ENCODE assay signal across 19 cellular contexts in genomic region chr16:71297252-71297651, GRCh38. TPM values are rescaled to one million over a fixed set of nuclear protein-coding genes. Genes with fewer than 3 reads are reported as not detected.
A peak's percentile ranks its signal among the peaks of the same experiment; 100 is the strongest.
DNase-seq lines count a peak whose midpoint lies in the region; ATAC-seq, FAIRE-seq and TF ChIP-seq lines count a peak whose summit lies in the region.
"Had no signal": no experiment of that assay in that cellular context is flagged by ENCODE, and none has a peak within 500 bp of the region (broad histone marks: within the 10 kb centered on the region; RNA-seq: fewer than 3 reads in every experiment).

No MANE protein-coding gene starts in this region.

- no peak overlapping the region for H3K56ac ChIP-seq in IMR-90 (ENCODE audit: extremely low read depth, insufficient read depth, low read length)

- H3K27me3 ChIP-seq in IMR-90 (ENCODE audit: control insufficient read depth, insufficient read depth, low read length), result no peaks in the 10 kb centered on the region
- H3K27me3 ChIP-seq in K562 (ENCODE audit: control insufficient read depth in 2 of 2, insufficient read depth in 2 of 2, low read length in 2 of 2), result peaks cover 0 to 19% of the 10 kb centered on the region in 2 experiments; a peak in 2 of 5 replicates
- H3K27me3 ChIP-seq in right lobe of liver, result no peaks in the 10 kb centered on the region
- peaks cover 0 to 2% of the 10 kb centered on the region in 2 donors for H3K27me3 ChIP-seq in small intestine (ENCODE audit: control insufficient read depth in 2 of 2, insufficient read depth in 2 of 2, low read length in 2 of 2)
- H3K27me3 ChIP-seq: Peyer's patch had no signal

- no peaks in the 10 kb centered on the region for H3K9me3 ChIP-seq in IMR-90 (ENCODE audit: control insufficient read depth, insufficient read depth, low read length)
- H3K9me3 ChIP-seq in K562 (replicated peaks; ENCODE audit: control insufficient read depth, insufficient read depth, low read depth, low read length), result no peaks in the 10 kb centered on the region
- no peaks in the 10 kb centered on the region for H3K9me3 ChIP-seq in right lobe of liver
- no peaks in the 10 kb centered on the region for H3K9me3 ChIP-seq in small intestine (ENCODE audit: control insufficient read depth, low read depth)
- H3K9me3 ChIP-seq: Caco-2, Peyer's patch had no signal

- H3K9me1 ChIP-seq in IMR-90 (ENCODE audit: insufficient read depth, low read length) (no peaks in the 10 kb centered on the region), K562 (ENCODE audit: control insufficient read depth, insufficient read depth, low read length) (no peaks in the 10 kb centered on the region)

- no peak overlapping the region for H3K4ac ChIP-seq in IMR-90 (ENCODE audit: low read depth, low read length)

- H2AK5ac ChIP-seq in IMR-90 (ENCODE audit: low read depth, low read length), result no peak overlapping the region

- H3K79me2 ChIP-seq in K562 (ENCODE audit: control insufficient read depth, insufficient read depth, low read length), result no peaks in the 10 kb centered on the region

- no peak overlapping the region for H4K5ac ChIP-seq in IMR-90 (ENCODE audit: low read depth, low read length)

- H3K23ac ChIP-seq in IMR-90 (ENCODE audit: low read depth, low read length), result no peak overlapping the region

- no peaks in the 10 kb centered on the region for H4K20me1 ChIP-seq in IMR-90 (ENCODE audit: insufficient read depth, low read length)
- H4K20me1 ChIP-seq in K562 (replicated peaks; ENCODE audit: control insufficient read depth, insufficient read depth, low read length), result no peaks in the 10 kb centered on the region

- no CpG with 5 or more reads among the region's 2 CpGs for WGBS in IMR-90 (ENCODE audit: extremely low coverage in 2 of 2, insufficient read length in 1 of 2), 2 experiments
- WGBS in K562 (ENCODE audit: insufficient coverage, low coverage, missing lambda C conversion rate), result 0% methylated on average over 2 of the region's 2 CpGs
- WGBS in right lobe of liver (ENCODE audit: insufficient coverage, low coverage, low lambda C conversion rate, missing lambda C conversion rate), result 47% methylated on average over 2 of the region's 2 CpGs
- 41 to 57% (median 55%) methylated on average over 2 of the region's 2 CpGs for WGBS in small intestine, 3 donors

- no peak overlapping the region for H2BK5ac ChIP-seq in IMR-90 (ENCODE audit: low read depth, low read length, poor library complexity, severe bottlenecking)

- TF ChIP-seq POLR2A in IMR-90 (IDR thresholded peaks at IDR 0.05; ENCODE audit: low read depth, low read length) (no peak), K562 (conservative IDR thresholded peaks at IDR 0.05) (no peak), right lobe of liver (IDR thresholded peaks at IDR 0.05) (no peak)

- intact Hi-C loops in IMR-90 (cut with micrococcal nuclease), result no loop called here
- intact Hi-C loops in K562 (cut with micrococcal nuclease), result no loop called here
- intact Hi-C loops in right lobe of liver (cut with DNase I), result no loop called here

- no peak for TF ChIP-seq EP300 in K562 (IDR thresholded peaks at IDR 0.05; ENCODE audit: low read length)

- H3K4me3 ChIP-seq in IMR-90 (ENCODE audit: insufficient read depth, low read depth, low read length) (no peak overlapping the region), K562 (no peak overlapping the region), right lobe of liver (no peak overlapping the region), small intestine (ENCODE audit: low read depth in 1 of 2, low read length in 2 of 2) (no peak overlapping the region)
- H3K4me3 ChIP-seq: Peyer's patch had no signal

- no peak overlapping the region for H2AK9ac ChIP-seq in IMR-90 (replicated peaks; ENCODE audit: low read depth, low read length, poor library complexity)

- no peak overlapping the region for H3K18ac ChIP-seq in IMR-90 (ENCODE audit: low read depth, low read length)

- TF ChIP-seq CTCF in IMR-90 (conservative IDR thresholded peaks at IDR 0.05; ENCODE audit: low read depth, low read length), result no peak
- no peak for TF ChIP-seq CTCF in K562 (IDR thresholded peaks at IDR 0.05 in 2 of 3, conservative IDR thresholded peaks at IDR 0.05 in 1 of 3; ENCODE audit: insufficient read depth in 2 of 3, low read depth in 1 of 3, low read length in 3 of 3)
- no peak for TF ChIP-seq CTCF in right lobe of liver (IDR thresholded peaks at IDR 0.05)

- dilution Hi-C loops in IMR-90 (cut with HindIII; ENCODE audit: low sequenced_read_pairs, unreplicated experiment), result no loop called here

- H3K4me1 ChIP-seq in IMR-90 (ENCODE audit: control insufficient read depth, insufficient read depth, low read length) (no peaks in the 10 kb centered on the region), K562 (replicated peaks in 1 of 2; ENCODE audit: control insufficient read depth in 2 of 2, insufficient read depth in 2 of 2, low read length in 2 of 2) (no peaks in the 10 kb centered on the region), right lobe of liver (peaks cover 0 to 9% (median 0%) of the 10 kb centered on the region in 4 donors), small intestine (ENCODE audit: control insufficient read depth in 2 of 2, insufficient read depth in 1 of 2, low read depth in 1 of 2, low read length in 1 of 2) (no peaks in the 10 kb centered on the region)
- H3K4me1 ChIP-seq: Caco-2, Peyer's patch had no signal

- ATAC-seq in IMR-90 (ENCODE audit: low read depth) (no peak), K562 (no peak), right lobe of liver (no peak)
- ATAC-seq: SK-N-SH treated with all-trans-retinoic acid at 6 μM for 48 hours had no signal

- FAIRE-seq in K562 (lab: Jason Lieb, UNC) (no peak), small intestine (lab: Jason Lieb, UNC) (no peak)

- in situ Hi-C loops in IMR-90 (cut with MboI; ENCODE audit: low sequenced_read_pairs), result loop anchor here (25.0 kb wide), 1 partner anchor 510 kb away; no protein-coding TSS in a partner anchor
- in situ Hi-C loops in K562 (cut with MboI), result no loop called here

- H3K36me3 ChIP-seq in IMR-90 (ENCODE audit: control insufficient read depth, insufficient read depth, low read length) (no peaks in the 10 kb centered on the region), K562 (ENCODE audit: control insufficient read depth, insufficient read depth, low read length) (no peaks in the 10 kb centered on the region), right lobe of liver (no peaks in the 10 kb centered on the region), small intestine (ENCODE audit: control insufficient read depth in 2 of 2, insufficient read depth in 2 of 2, low read length in 2 of 2) (no peaks in the 10 kb centered on the region)
- H3K36me3 ChIP-seq: Peyer's patch had no signal

- no peak overlapping the region for H3K9ac ChIP-seq in IMR-90 (ENCODE audit: low read depth, low read length)
- H3K9ac ChIP-seq in K562 (ENCODE audit: insufficient read depth in 1 of 2, low read depth in 2 of 2, low read length in 2 of 2), result no peak overlapping the region

- DNase-seq in EH (ENCODE audit: low read depth), result peak; percentile 12
- DNase-seq in IMR-90, result peak; percentile 1
- DNase-seq in K562 (ENCODE audit: extremely low read depth in 1 of 4, low spot score in 3 of 4), result no peak
- no peak for DNase-seq in right lobe of liver
- DNase-seq in NCI-H2107 treated with DMSO at 0.1 percent for 48 hours (lab: John Stamatoyannopoulos, UW; ENCODE audit: unreplicated experiment), result no peak
- no peak for DNase-seq in hypothalamus (lab: John Stamatoyannopoulos, UW)
- no peak for DNase-seq in small intestine
- DNase-seq: Caco-2; CD4-positive, CD25-positive, alpha-beta regulatory T cell; GOT3; Kasumi-1; MV-4-11; NCI-H1417; NCI-H187 treated with DMSO at 0.1 percent for 48 hours; NCI-H774; Peyer's patch; Right ventricle myocardium superior; T-helper 1 cell had no signal

- no TSS peak for BruUV-seq in IMR-90 (replicated peaks; lab: Mats Ljungman, UMichigan)
- no TSS peak for BruUV-seq in K562 (replicated peaks; lab: Mats Ljungman, UMichigan)

- CTCF ChIA-PET in IMR-90 (lab: Yijun Ruan, JAX), result no interaction called here
- CTCF ChIA-PET in K562 (lab: Yijun Ruan, JAX; ENCODE audit: low intra/inter-chr PET ratio), result no interaction called here

- POLR2A ChIA-PET in IMR-90 (lab: Charles Lee; ENCODE audit: unreplicated experiment), result no interaction called here
- POLR2A ChIA-PET in K562 (lab: Yijun Ruan, JAX), result interaction anchor here (0.8 kb wide), 1 partner anchor 14 kb away, joined by 5 read pairs; no protein-coding TSS in a partner anchor

- TF ChIP-seq RAD21 in IMR-90 (IDR thresholded peaks at IDR 0.05; ENCODE audit: low read length), result no peak
- TF ChIP-seq RAD21 in K562 (CRISPR knock-in tag; conservative IDR thresholded peaks at IDR 0.05 in 1 of 2, IDR thresholded peaks at IDR 0.05 in 1 of 2), result no peak

- no peak overlapping the region for H2BK20ac ChIP-seq in IMR-90 (ENCODE audit: low read depth, low read length)

- H3K27ac ChIP-seq in IMR-90 (ENCODE audit: insufficient read depth, low read length), result no peak overlapping the region
- H3K27ac ChIP-seq in K562 (ENCODE audit: extremely low read depth, low read depth, low read length), result no peak overlapping the region
- H3K27ac ChIP-seq in right lobe of liver, result peak overlapping the region in 2 of 3 donors; percentile 5 to 45
- H3K27ac ChIP-seq in small intestine (ENCODE audit: low read depth in 1 of 2, low read length in 1 of 2), result no peak overlapping the region
- H3K27ac ChIP-seq: Peyer's patch had no signal

- no peak overlapping the region for H4K91ac ChIP-seq in IMR-90 (ENCODE audit: insufficient read depth, low read depth, low read length)

- no peaks in the 10 kb centered on the region for H3K79me1 ChIP-seq in IMR-90 (ENCODE audit: low read depth in 1 of 2, low read length in 2 of 2)

- H2AFZ ChIP-seq in IMR-90 (replicated peaks; ENCODE audit: low read length, poor library complexity), result no peak overlapping the region
- H2AFZ ChIP-seq in K562 (ENCODE audit: low read depth, low read length), result no peak overlapping the region

- no peak overlapping the region for H4K8ac ChIP-seq in IMR-90 (ENCODE audit: low read depth in 2 of 2, low read length in 2 of 2)

- no peak overlapping the region for H3K14ac ChIP-seq in IMR-90 (replicated peaks; ENCODE audit: low read depth, low read length)

- no peak overlapping the region for H2BK120ac ChIP-seq in IMR-90 (ENCODE audit: low read depth, low read length)

- H3K4me2 ChIP-seq in IMR-90 (ENCODE audit: low read depth, low read length), result no peak overlapping the region
- no peak overlapping the region for H3K4me2 ChIP-seq in K562 (ENCODE audit: insufficient read depth, low read length)

- H2BK15ac ChIP-seq in IMR-90 (ENCODE audit: low read depth, low read length), result no peak overlapping the region

RNA-seq across cellular contexts. Expression of gene CMTR2, which starts 8.1 kb away (rescaled TPM):
- total RNA-seq in IMR-90 (2012; rRNA removed) (21.9 and 33.6 TPM in 2 replicates), K562 (2014; rRNA removed) (14.7 and 15.6 TPM in 2 replicates), K562 (2014; rRNA removed; fragmentation: Illumina TruSeq; extraction: Trizol) (18.2 and 20.2 TPM in 2 replicates), K562 (2015; rRNA removed; fragmentation: Illumina TruSeq; extraction: Trizol) (18.1 and 20.2 TPM in 2 replicates), K562 (2021) (11.2 and 12.9 TPM in 2 replicates), right lobe of liver (10 to 100 TPM in 3 of 6 experiments, 1 to 10 TPM in 3; 8.4 to 15.9 (median 10.5) TPM)
- polyA plus RNA-seq in IMR-90 (2012; rRNA removed) (6.9 and 10.6 TPM in 2 replicates), K562 (2011; rRNA removed) (18.0 and 24.8 TPM in 2 replicates), K562 (2014; fragmentation: Illumina TruSeq; extraction: Trizol) (12.7 and 13.4 TPM in 2 replicates), K562 (2014; fragmentation: Nextera tagmentation; extraction: Ambion mirVana) (1 to 10 TPM; 4.6 to 6.7 TPM), K562 (2014; rRNA removed) (10.1 and 11.3 TPM in 2 replicates), small intestine (10 to 100 TPM in 2 of 3 donors, 1 to 10 TPM in 1; 8.7 to 13.0 (median 12.2) TPM)
- polyA plus RNA-seq in IMR-90 (2012; cell fraction: cytosol; rRNA removed), result 3.0 and 3.4 TPM in 2 replicates
- polyA plus RNA-seq in IMR-90 (2012; cell fraction: nucleus; rRNA removed; ENCODE audit: low replicate concordance), result 2.2 and 16.4 TPM in 2 replicates
- total RNA-seq in K562 (2011; cell fraction: chromatin; rRNA removed; ENCODE audit: low replicate concordance), result 10.0 and 40.3 TPM in 2 replicates
- 8.5 and 10.3 TPM in 2 replicates for total RNA-seq in K562 (2011; cell fraction: nucleolus; rRNA removed)
- total RNA-seq in K562 (2011; cell fraction: nucleoplasm; rRNA removed), result 20.2 and 27.1 TPM in 2 replicates
- polyA plus RNA-seq in K562 (2011; cell fraction: cytosol; rRNA removed), result 5.2 and 11.9 TPM in 2 replicates
- polyA plus RNA-seq in K562 (2011; cell fraction: nucleus; rRNA removed), result 15.9 and 20.2 TPM in 2 replicates
- polyA plus RNA-seq in K562 (2012), result 8.5 and 11.0 TPM in 2 replicates
- polyA minus RNA-seq in K562 (2011; rRNA and poly(A)+ RNA removed), result 25.9 and 26.4 TPM in 2 replicates
- polyA minus RNA-seq in K562 (2011; cell fraction: cytosol; rRNA and poly(A)+ RNA removed), result 7.1 and 8.5 TPM in 2 replicates
- 12.5 and 22.3 TPM in 2 replicates for polyA minus RNA-seq in K562 (2011; cell fraction: nucleus; rRNA and poly(A)+ RNA removed)

Comparison
In these comparisons a context has a peak if more than half of its experiments do, and no peak if none do; other contexts are left out.
1. DNase-seq: peak in EH (single experiment) and IMR-90 (single experiment); none in K562 (0 of 4), right lobe of liver (0 of 3), NCI-H2107 treated with DMSO at 0.1 percent for 48 hours (single experiment), hypothalamus (0 of 51) and small intestine (single experiment).
2. H3K27ac ChIP-seq: peak in right lobe of liver (2 of 3); none in IMR-90 (single experiment), K562 (single experiment) and small intestine (0 of 2).